9 cellular contexts compared by ENCODE assay signal in the genomic region with DNA sequence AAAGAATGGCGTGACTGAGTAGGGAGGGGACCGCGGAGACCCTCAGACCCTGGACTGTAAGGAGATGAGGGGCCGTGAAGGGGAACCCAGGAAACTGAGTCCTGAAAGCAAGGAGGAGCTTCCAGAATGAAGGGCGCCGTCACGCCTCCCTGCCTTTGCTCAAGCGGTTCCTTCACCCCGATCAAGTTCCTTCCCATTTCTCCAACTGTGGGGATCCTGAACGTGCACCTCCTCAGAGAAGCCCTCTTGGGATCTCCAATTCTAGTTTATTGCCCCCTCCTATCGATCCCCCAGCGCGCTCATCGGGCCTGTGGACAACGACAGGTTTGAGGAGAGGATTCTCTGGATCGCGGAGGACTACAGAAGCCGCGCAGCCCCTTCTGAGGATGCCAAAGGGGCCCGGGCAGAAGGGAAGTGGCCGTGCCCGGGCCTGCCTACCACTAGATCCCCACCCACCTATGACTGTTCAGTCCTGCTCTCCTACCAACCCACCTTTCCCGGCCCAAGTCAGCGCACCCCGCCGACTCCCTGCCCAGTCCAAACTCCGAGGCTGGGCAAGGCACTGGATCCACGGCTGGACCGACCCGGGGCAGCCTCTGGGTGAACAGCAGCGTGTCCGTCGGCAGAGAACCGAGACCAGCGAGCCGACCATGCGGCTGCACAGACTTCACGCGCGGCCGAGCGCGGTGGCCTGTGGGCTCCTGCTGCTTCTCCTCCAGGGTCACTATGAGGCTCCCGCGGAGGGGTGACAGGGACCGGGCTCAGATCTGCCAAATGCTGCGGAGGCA. TPM values are rescaled to one million over a fixed set of nuclear protein-coding genes. Genes with fewer than 3 reads are reported as not detected.
DNase-seq lines count a peak whose midpoint lies in the region; ATAC-seq, FAIRE-seq and TF ChIP-seq lines count a peak whose summit lies in the region.
"Had no signal": no experiment of that assay in that cellular context is flagged by ENCODE, and none has a peak within 500 bp of the region (broad histone marks: within the 10 kb centered on the region; RNA-seq: fewer than 3 reads in every experiment).

No MANE protein-coding gene starts in this region.

- CTCF ChIA-PET in activated CD8-positive, alpha-beta T cell treated with anti-CD3 and anti-CD28 coated beads, Interleukin-2, amount 10 ng/mL, durations not matched to agents 7 days and 5 days (lab: Charles Lee) = interaction anchor here (0.7 to 2.1 kb wide), 16 partner anchors 11 to 296 kb away, joined by 3 to 10 read pairs (median 4); partner anchors contain the start of gene CES3

- no peak overlapping the region for H3K9ac ChIP-seq in neural progenitor cell

- H3K9me3 ChIP-seq in heart right ventricle = peaks cover 0 to 6% (median 0%) of the 10 kb centered on the region in 11 donors
- no peaks in the 10 kb centered on the region for H3K9me3 ChIP-seq in small intestine (ENCODE audit: control insufficient read depth, low read depth)
- H3K9me3 ChIP-seq in neural progenitor cell (ENCODE audit: low read depth) = no peaks in the 10 kb centered on the region

- peaks cover 2% of the 10 kb centered on the region for H3F3A ChIP-seq in neural progenitor cell (ENCODE audit: low read depth)

- H3K27ac Mint-ChIP-seq in activated CD8-positive, alpha-beta T cell treated with anti-CD3 and anti-CD28 coated beads, Interleukin-2, amount 10 ng/mL, durations not matched to agents 7 days and 5 days = no peak overlapping the region
- no peak overlapping the region for H3K27ac Mint-ChIP-seq in neural progenitor cell

- H3K27me3 ChIP-seq in heart right ventricle = peaks cover 0 to 49% (median 14%) of the 10 kb centered on the region in 7 donors
- peaks cover 0 to 7% of the 10 kb centered on the region in 2 donors for H3K27me3 ChIP-seq in small intestine (ENCODE audit: control insufficient read depth in 2 of 2, insufficient read depth in 2 of 2, low read length in 2 of 2)
- H3K27me3 ChIP-seq in neural progenitor cell = peaks cover 56% of the 10 kb centered on the region

- WGBS in heart right ventricle, 2 donors = 2 to 5% methylated on average over 44 of the region's 47 CpGs
- 2 to 7% (median 3%) methylated on average over 40 to 44 of the region's 47 CpGs for WGBS in small intestine, 3 donors

- DNase-seq in activated CD8-positive, alpha-beta T cell treated with anti-CD3 and anti-CD28 coated beads, Interleukin-2, amount 10 ng/mL, durations not matched to agents 7 days and 5 days = no peak
- DNase-seq in heart right ventricle (no peak), small intestine (peak; percentile 73), mesenteric fat pad (ENCODE audit: low spot score) (no peak), neural progenitor cell (ENCODE audit: low spot score) (no peak)
- DNase-seq: NCI-H1092 treated with DMSO at 0.1 percent for 48 hours had no signal

- peaks cover 5% of the 10 kb centered on the region for H4K20me1 ChIP-seq in neural progenitor cell (ENCODE audit: low read depth)

- POLR2A ChIA-PET in activated CD8-positive, alpha-beta T cell treated with anti-CD3 and anti-CD28 coated beads, Interleukin-2, amount 10 ng/mL, durations not matched to agents 7 days and 5 days (lab: Charles Lee) = interaction anchor here (0.5 kb wide), 1 partner anchor 245 kb away, joined by 4 read pairs; no protein-coding TSS in a partner anchor

- peaks cover 7% of the 10 kb centered on the region for H3K9me3 Mint-ChIP-seq in activated CD8-positive, alpha-beta T cell treated with anti-CD3 and anti-CD28 coated beads, Interleukin-2, amount 10 ng/mL, durations not matched to agents 7 days and 5 days (ENCODE audit: insufficient read depth)
- no peaks in the 10 kb centered on the region for H3K9me3 Mint-ChIP-seq in neural progenitor cell

- peaks cover 0 to 26% (median 16%) of the 10 kb centered on the region in 9 donors for H3K4me1 ChIP-seq in heart right ventricle
- peaks cover 0 to 1% of the 10 kb centered on the region in 2 donors for H3K4me1 ChIP-seq in small intestine (ENCODE audit: control insufficient read depth in 2 of 2, insufficient read depth in 1 of 2, low read depth in 1 of 2, low read length in 1 of 2)
- no peaks in the 10 kb centered on the region for H3K4me1 ChIP-seq in neural progenitor cell

- no peak for FAIRE-seq in small intestine (lab: Jason Lieb, UNC)

- no peak for TF ChIP-seq CTCF in heart right ventricle (IDR thresholded peaks at IDR 0.05)
- TF ChIP-seq CTCF in neural progenitor cell (IDR thresholded peaks at IDR 0.05) = no peak

- H3K4me3 Mint-ChIP-seq in activated CD8-positive, alpha-beta T cell treated with anti-CD3 and anti-CD28 coated beads, Interleukin-2, amount 10 ng/mL, durations not matched to agents 7 days and 5 days = peak overlapping the region; percentile 81
- no peak overlapping the region for H3K4me3 Mint-ChIP-seq in neural progenitor cell

- H3K36me3 Mint-ChIP-seq in activated CD8-positive, alpha-beta T cell treated with anti-CD3 and anti-CD28 coated beads, Interleukin-2, amount 10 ng/mL, durations not matched to agents 7 days and 5 days (ENCODE audit: low read depth) = peaks cover 5% of the 10 kb centered on the region
- H3K36me3 Mint-ChIP-seq in neural progenitor cell = peaks cover 1% of the 10 kb centered on the region

- H3K4me3 ChIP-seq in heart right ventricle = peak overlapping the region; percentile 16 to 74 (median 56)
- H3K4me3 ChIP-seq in small intestine (ENCODE audit: low read depth in 1 of 2, low read length in 2 of 2) = peak overlapping the region in 1 of 2 donors; percentile 51
- H3K4me3 ChIP-seq in neural progenitor cell = no peak overlapping the region

- H3K79me2 ChIP-seq in neural progenitor cell (ENCODE audit: low read depth) = no peaks in the 10 kb centered on the region

- peaks cover 23% of the 10 kb centered on the region for H3K4me1 Mint-ChIP-seq in activated CD8-positive, alpha-beta T cell treated with anti-CD3 and anti-CD28 coated beads, Interleukin-2, amount 10 ng/mL, durations not matched to agents 7 days and 5 days (ENCODE audit: low read depth)
- H3K4me1 Mint-ChIP-seq in neural progenitor cell = peaks cover 13% of the 10 kb centered on the region

- H3K36me3 ChIP-seq in heart right ventricle (peaks cover 0 to 11% (median 0%) of the 10 kb centered on the region in 9 donors), small intestine (ENCODE audit: control insufficient read depth in 2 of 2, insufficient read depth in 2 of 2, low read length in 2 of 2) (peaks cover 0 to 7% of the 10 kb centered on the region in 2 donors), neural progenitor cell (no peaks in the 10 kb centered on the region)

- H3K27me3 Mint-ChIP-seq in activated CD8-positive, alpha-beta T cell treated with anti-CD3 and anti-CD28 coated beads, Interleukin-2, amount 10 ng/mL, durations not matched to agents 7 days and 5 days (ENCODE audit: low read depth) = peaks cover 41% of the 10 kb centered on the region
- H3K27me3 Mint-ChIP-seq in neural progenitor cell (ENCODE audit: insufficient read depth, low read depth) = peaks cover 11% of the 10 kb centered on the region

- no peak overlapping the region for H2AFZ ChIP-seq in neural progenitor cell (replicated peaks)

- ATAC-seq in GM19023 (IDR thresholded peaks at IDR 0.05; ENCODE audit: unreplicated experiment) = peak; percentile 14
- peak; percentile 27 for ATAC-seq in activated CD8-positive, alpha-beta T cell treated with anti-CD3 and anti-CD28 coated beads, Interleukin-2, amount 10 ng/mL, durations not matched to agents 7 days and 5 days
- peak; percentile 11 to 50 (median 26) for ATAC-seq in heart right ventricle
- no peak for ATAC-seq in GM18907 (IDR thresholded peaks at IDR 0.05; ENCODE audit: unreplicated experiment)
- no peak for ATAC-seq in HG02571 (IDR thresholded peaks at IDR 0.05; ENCODE audit: unreplicated experiment)

- H3K27ac ChIP-seq in heart right ventricle = peak overlapping the region in 1 of 10 donors; percentile 20
- peak overlapping the region in 1 of 2 donors; percentile 46 for H3K27ac ChIP-seq in small intestine (ENCODE audit: low read depth in 1 of 2, low read length in 1 of 2)
- H3K27ac ChIP-seq in neural progenitor cell = no peak overlapping the region

- no peak overlapping the region for H3K4me2 ChIP-seq in neural progenitor cell

- intact Hi-C loops in heart right ventricle (cut with DNase I) = loop anchor here in 2 of 10 donors (5.0 kb wide), 1 partner anchor 51 kb away; no protein-coding TSS in a partner anchor

RNA-seq across cellular contexts. Expression of gene CES3, which starts 12.8 kb away (rescaled TPM):
- total RNA-seq in activated CD8-positive, alpha-beta T cell treated with anti-CD3 and anti-CD28 coated beads, Interleukin-2, amount 10 ng/mL, durations not matched to agents 7 days and 5 days = 1 to 10 TPM; 2.4 to 4.3 TPM
- total RNA-seq in heart right ventricle (1 to 10 TPM in 6 of 10 donors, under 1 TPM in 4; 0.45 to 2.4 (median 1.1) TPM), mesenteric fat pad (0.55 TPM), neural progenitor cell (ENCODE audit: low replicate concordance) (5.7 and 13.4 TPM in 2 replicates)
- polyA plus RNA-seq in heart right ventricle (1 to 10 TPM in 1 of 2 donors, under 1 TPM in 1; 0.07 to 2.8 TPM), small intestine (10 to 100 TPM; 14.6 to 36.0 (median 28.1) TPM)

RNA-seq across cellular contexts. Expression of gene CES2, which starts 12.9 kb away (rescaled TPM):
- 10 to 100 TPM; 29.7 to 34.0 TPM for total RNA-seq in activated CD8-positive, alpha-beta T cell treated with anti-CD3 and anti-CD28 coated beads, Interleukin-2, amount 10 ng/mL, durations not matched to agents 7 days and 5 days
- total RNA-seq in heart right ventricle = 100 to 1,000 TPM in 3 of 10 donors, 10 to 100 TPM in 7; 56.1 to 194 (median 81.5) TPM
- polyA plus RNA-seq in heart right ventricle = 100 to 1,000 TPM in 1 of 2 donors, 10 to 100 TPM in 1; 25.1 to 145 TPM
- 100 to 1,000 TPM; 254 to 337 (median 333) TPM for polyA plus RNA-seq in small intestine
- 47.6 TPM for total RNA-seq in mesenteric fat pad
- total RNA-seq in neural progenitor cell (ENCODE audit: low replicate concordance) = 11.1 and 20.9 TPM in 2 replicates

RNA-seq across cellular contexts. Expression of gene CIAO2B, which starts 14.0 kb away (rescaled TPM):
- 100 to 1,000 TPM; 115 to 126 TPM for total RNA-seq in activated CD8-positive, alpha-beta T cell treated with anti-CD3 and anti-CD28 coated beads, Interleukin-2, amount 10 ng/mL, durations not matched to agents 7 days and 5 days
- total RNA-seq in heart right ventricle (100 to 1,000 TPM; 103 to 196 (median 111) TPM), mesenteric fat pad (63.1 TPM), neural progenitor cell (ENCODE audit: low replicate concordance) (55.5 and 76.0 TPM in 2 replicates)
- polyA plus RNA-seq in heart right ventricle (100 to 1,000 TPM; 189 to 743 TPM), small intestine (100 to 1,000 TPM; 219 to 274 (median 245) TPM)

RNA-seq across cellular contexts. Expression of gene RRAD, which starts 22.9 kb away (rescaled TPM):
- under 1 TPM in 1 of 2 experiments, not detected in 1; 0.34 TPM for total RNA-seq in activated CD8-positive, alpha-beta T cell treated with anti-CD3 and anti-CD28 coated beads, Interleukin-2, amount 10 ng/mL, durations not matched to agents 7 days and 5 days
- 1,000 to 10,000 TPM in 1 of 10 donors, 100 to 1,000 TPM in 5, 10 to 100 TPM in 4; 48.4 to 1,227 (median 105) TPM for total RNA-seq in heart right ventricle
- 100 to 1,000 TPM; 176 to 435 TPM for polyA plus RNA-seq in heart right ventricle
- polyA plus RNA-seq in small intestine = 10 to 100 TPM in 1 of 3 donors, 1 to 10 TPM in 2; 2.2 to 10.9 (median 4.9) TPM
- 3.4 TPM for total RNA-seq in mesenteric fat pad
- 0.12 and 0.24 TPM in 2 replicates for total RNA-seq in neural progenitor cell (ENCODE audit: low replicate concordance)

RNA-seq across cellular contexts. Expression of gene CDH16, which starts 29.5 kb away (rescaled TPM):
- total RNA-seq in activated CD8-positive, alpha-beta T cell treated with anti-CD3 and anti-CD28 coated beads, Interleukin-2, amount 10 ng/mL, durations not matched to agents 7 days and 5 days = not detected
- total RNA-seq in heart right ventricle (under 1 TPM in 3 of 10 donors, not detected in 7; 0.25 to 0.47 (median 0.47) TPM), mesenteric fat pad (not detected), neural progenitor cell (ENCODE audit: low replicate concordance) (not detected in 2 replicates)
- polyA plus RNA-seq in heart right ventricle (under 1 TPM; 0.15 to 0.59 TPM), small intestine (1 to 10 TPM in 2 of 3 donors, under 1 TPM in 1; 0.91 to 5.4 (median 3.5) TPM)

Comparison
In these comparisons a context has a peak if more than half of its experiments do, and no peak if none do; other contexts are left out.
1. ATAC-seq: peak in GM19023 (single experiment), activated CD8-positive, alpha-beta T cell treated with anti-CD3 and anti-CD28 coated beads, Interleukin-2, amount 10 ng/mL, durations not matched to agents 7 days and 5 days (single experiment) and heart right ventricle (8 of 8); none in GM18907 (single experiment) and HG02571 (single experiment).